ENCODE assay signal across 23 cellular contexts in genomic region chr1:155522069-155522468, GRCh38. TPM values are rescaled to one million over a fixed set of nuclear protein-coding genes. Genes with fewer than 3 reads are reported as not detected.
DNase-seq lines count a peak whose midpoint lies in the region; TF ChIP-seq lines count a peak whose summit lies in the region.
"Had no signal": no experiment of that assay in that cellular context is flagged by ENCODE, and none has a peak within 500 bp of the region (broad histone marks: within the 10 kb centered on the region; RNA-seq: fewer than 3 reads in every experiment).

No MANE protein-coding gene starts in this region.

- H3K4me2 ChIP-seq in mammary epithelial cell (ENCODE audit: insufficient read depth, low read depth, low read length) (no peak overlapping the region), SK-N-SH (peak overlapping the region; percentile 21; the same call in 1 of the 2 replicates)
- H3K4me2 ChIP-seq: GM23338 had no signal

- no peaks in the 10 kb centered on the region for H3K9me3 ChIP-seq in mammary epithelial cell (replicated peaks; ENCODE audit: insufficient read depth, low read length)
- H3K9me3 ChIP-seq in breast epithelium, result no peaks in the 10 kb centered on the region
- H3K9me3 ChIP-seq in SK-N-SH, result no peaks in the 10 kb centered on the region
- H3K9me3 ChIP-seq: HAP-1 had no signal

- in situ Hi-C loops in mammary epithelial cell (cut with MboI; ENCODE audit: low sequenced_read_pairs in 2 of 2), result no loop called here

- intact Hi-C loops in mammary epithelial cell (cut with micrococcal nuclease), result no loop called here
- intact Hi-C loops in breast epithelium (cut with DNase I; ENCODE audit: low total_unique reads), result no loop called here

- no peaks in the 10 kb centered on the region for H3K27me3 ChIP-seq in mammary epithelial cell (ENCODE audit: insufficient read depth, low read length)
- H3K27me3 ChIP-seq in breast epithelium, result no peaks in the 10 kb centered on the region
- no peaks in the 10 kb centered on the region for H3K27me3 ChIP-seq in SK-N-SH (ENCODE audit: insufficient read depth)

- H3K4me1 ChIP-seq in mammary epithelial cell (ENCODE audit: insufficient read depth, low read length), result no peaks in the 10 kb centered on the region
- H3K4me1 ChIP-seq in breast epithelium, result no peaks in the 10 kb centered on the region
- no peaks in the 10 kb centered on the region; a peak in 2 of 4 replicates for H3K4me1 ChIP-seq in SK-N-SH (ENCODE audit: control insufficient read depth in 1 of 2, insufficient read depth in 2 of 2, low read depth in 1 of 2, low read length in 1 of 2)

- dilution Hi-C loops in mammary epithelial cell (cut with HindIII; ENCODE audit: low sequenced_read_pairs), result no loop called here

- H3K27ac ChIP-seq in mammary epithelial cell (ENCODE audit: insufficient read depth, low read depth, low read length), result no peak overlapping the region
- no peak overlapping the region for H3K27ac ChIP-seq in breast epithelium
- H3K27ac ChIP-seq in SK-N-SH (ENCODE audit: low read depth in 2 of 2, low read length in 1 of 2), result peak overlapping the region in 1 of 2 experiments; percentile 29; a peak in 2 of 4 replicates
- H3K27ac ChIP-seq: HL-60, RWPE1 had no signal

- H3K9ac ChIP-seq in mammary epithelial cell (ENCODE audit: insufficient read depth, low read length) (no peak overlapping the region), SK-N-SH (no peak overlapping the region)

- peaks cover 18% of the 10 kb centered on the region for H3F3A ChIP-seq in SK-N-SH (replicated peaks; ENCODE audit: insufficient read depth)

- no peaks in the 10 kb centered on the region for H3K9me2 ChIP-seq in SK-N-SH

- TF ChIP-seq EP300 in SK-N-SH (IDR thresholded peaks at IDR 0.05; ENCODE audit: borderline replicate concordance in 1 of 2, low read depth in 1 of 2, low read length in 1 of 2), result no peak

- no TSS peak for BruUV-seq in mammary epithelial cell (replicated peaks; lab: Mats Ljungman, UMichigan)

- no peak for TF ChIP-seq RAD21 in SK-N-SH (IDR thresholded peaks at IDR 0.05; ENCODE audit: low read length)

- TF ChIP-seq CTCF in mammary epithelial cell (conservative IDR thresholded peaks at IDR 0.05 in 1 of 2, IDR thresholded peaks at IDR 0.05 in 1 of 2; ENCODE audit: extremely low read depth in 1 of 2, insufficient read depth in 1 of 2, low read depth in 1 of 2, low read length in 2 of 2), result no peak
- TF ChIP-seq CTCF in breast epithelium (IDR thresholded peaks at IDR 0.05), result no peak
- no peak for TF ChIP-seq CTCF in SK-N-SH (IDR thresholded peaks at IDR 0.05)
- TF ChIP-seq CTCF in fibroblast of pulmonary artery (IDR thresholded peaks at IDR 0.05; ENCODE audit: low read length, missing control alignments), result no peak

- peaks cover 85% of the 10 kb centered on the region for H3K79me2 ChIP-seq in mammary epithelial cell (ENCODE audit: insufficient read depth, low read length)
- peaks cover 98% of the 10 kb centered on the region for H3K79me2 ChIP-seq in SK-N-SH (ENCODE audit: insufficient read depth)

- DNase-seq in mammary epithelial cell (peak; percentile 20), breast epithelium (ENCODE audit: low spot score in 2 of 2) (no peak), SK-N-SH (no peak), fibroblast of pulmonary artery (ENCODE audit: low read depth) (peak; percentile 19), activated T-cell treated with anti-CD3 and anti-CD28 coated beads for 4 hours (no peak), middle frontal gyrus (ENCODE audit: extremely low spot score, low spot score) (no peak), erythroblast (lab: John Stamatoyannopoulos, UW) (no peak)
- DNase-seq: 8988T; C1 segment of cervical spinal cord; Calu3; CD8-positive, alpha-beta memory T cell; NCI-H1092 treated with DMSO at 0.1 percent for 48 hours; NCI-H1436 treated with DMSO at 0.1 percent for 48 hours; NCI-H1930; NCI-H2227 treated with DMSO at 0.1 percent for 48 hours; NCI-H510A treated with DMSO at 0.1 percent for 48 hours; NCI-H748 treated with DMSO at 0.1 percent for 48 hours; SIG-M5 had no signal

- TF ChIP-seq POLR2A in breast epithelium (IDR thresholded peaks at IDR 0.05), result no peak
- no peak for TF ChIP-seq POLR2A in erythroblast (IDR thresholded peaks at IDR 0.05; ENCODE audit: low read length)

- H4K20me1 ChIP-seq in mammary epithelial cell (ENCODE audit: insufficient read depth, low read length) (no peaks in the 10 kb centered on the region), SK-N-SH (ENCODE audit: insufficient read depth) (peaks cover 51% of the 10 kb centered on the region)

- H3K36me3 ChIP-seq in mammary epithelial cell (ENCODE audit: insufficient read depth, low read length) (no peaks in the 10 kb centered on the region), breast epithelium (no peaks in the 10 kb centered on the region), SK-N-SH (replicated peaks in 1 of 2; ENCODE audit: control insufficient read depth in 1 of 2, insufficient read depth in 2 of 2, low read length in 1 of 2) (peaks cover 0 to 10% of the 10 kb centered on the region in 2 experiments)

- H3K4me3 ChIP-seq in mammary epithelial cell (replicated peaks in 1 of 3; ENCODE audit: insufficient read depth in 1 of 3, low read depth in 2 of 3, low read length in 3 of 3) (no peak overlapping the region), breast epithelium (no peak overlapping the region), SK-N-SH (ENCODE audit: low read depth in 2 of 2, low read length in 1 of 2) (no peak overlapping the region), fibroblast of pulmonary artery (replicated peaks; ENCODE audit: low read depth, low read length) (no peak overlapping the region)
- H3K4me3 ChIP-seq: GM23338, HAP-1, K562 had no signal

- WGBS in mammary epithelial cell (ENCODE audit: low coverage, missing lambda C conversion rate), result 100% methylated on average over 2 of the region's 2 CpGs
- WGBS in SK-N-SH (ENCODE audit: low lambda C conversion rate), result 60% methylated on average over 2 of the region's 2 CpGs

- H2AFZ ChIP-seq in mammary epithelial cell (ENCODE audit: low read depth, low read length) (no peak overlapping the region), SK-N-SH (ENCODE audit: low read depth) (no peak overlapping the region)
- H2AFZ ChIP-seq: GM23338 had no signal

- CTCF ChIA-PET in mammary epithelial cell (lab: Charles Lee; ENCODE audit: low non-redundant PET) (no interaction called here), SK-N-SH (lab: Yijun Ruan, JAX) (no interaction called here)

- POLR2A ChIA-PET in SK-N-SH (lab: Yijun Ruan, JAX), result no interaction called here

TF ChIP-seq in SK-N-SH, 30 proteins besides CTCF, POLR2A, EP300 and RAD21:
- TF ChIP-seq GATA2 (CRISPR knock-in tag; IDR thresholded peaks at IDR 0.05) (no peak), PBX3 (IDR thresholded peaks at IDR 0.05) (peak; percentile 65), FOXJ3 (CRISPR knock-in tag; IDR thresholded peaks at IDR 0.05) (no peak), FOSL2 (IDR thresholded peaks at IDR 0.05; ENCODE audit: borderline replicate concordance, low read depth) (0 out of 2 replicates have a peak, but pooled peaks have one; percentile 13), FOXM1 (IDR thresholded peaks at IDR 0.05; ENCODE audit: low read depth) (no peak), SIN3A (IDR thresholded peaks at IDR 0.05; ENCODE audit: borderline replicate concordance, low read depth, low read length) (no peak)

RNA-seq across cellular contexts. Expression of gene ASH1L, which starts 40.5 kb away (rescaled TPM):
- total RNA-seq in mammary epithelial cell (10 to 100 TPM; 30.2 to 32.1 TPM), breast epithelium (100 to 1,000 TPM in 1 of 3 donors, 10 to 100 TPM in 2; 83.2 to 103 (median 85.6) TPM)
- polyA plus RNA-seq in mammary epithelial cell (12.9 TPM), SK-N-SH (2012; rRNA removed) (13.4 and 13.7 TPM in 2 replicates)
- polyA minus RNA-seq in mammary epithelial cell, result 32.8 TPM
- polyA plus RNA-seq in SK-N-SH (2012; cell fraction: cytosol; rRNA removed), result 9.2 and 11.7 TPM in 2 replicates
- polyA plus RNA-seq in SK-N-SH (2012; cell fraction: nucleus; rRNA removed), result 23.1 and 33.8 TPM in 2 replicates

Comparison
In these comparisons a context has a peak if more than half of its experiments do, and no peak if none do; other contexts are left out.
1. DNase-seq: peak in mammary epithelial cell (single experiment) and fibroblast of pulmonary artery (single experiment); none in breast epithelium (0 of 2), SK-N-SH (single experiment), activated T-cell treated with anti-CD3 and anti-CD28 coated beads for 4 hours (single experiment), middle frontal gyrus (single experiment) and erythroblast (0 of 2).